ENCODE assay signal across 15 cellular contexts in the genomic region with DNA sequence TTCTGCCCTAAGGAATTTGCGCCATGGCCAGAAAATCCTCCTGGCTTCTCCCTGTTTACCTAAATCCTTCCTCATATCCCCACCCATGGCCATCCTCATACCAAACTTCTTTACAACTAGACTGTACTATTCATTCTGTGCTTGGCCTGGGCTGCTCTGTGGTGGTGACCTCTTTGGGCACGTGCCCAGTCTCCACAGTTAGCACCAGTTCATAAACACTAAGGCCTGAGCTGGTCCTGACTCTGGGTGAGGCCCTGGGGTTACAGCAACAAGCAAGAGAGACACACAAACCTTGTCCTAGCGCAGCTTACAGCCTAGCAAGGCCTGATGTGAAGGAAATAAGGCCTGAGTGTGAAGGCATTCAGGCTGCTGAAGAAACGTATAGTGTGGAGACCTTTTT. TPM values are rescaled to one million over a fixed set of nuclear protein-coding genes. Genes with fewer than 3 reads are reported as not detected.
DNase-seq lines count a peak whose midpoint lies in the region; ATAC-seq and TF ChIP-seq lines count a peak whose summit lies in the region.
"Had no signal": no experiment of that assay in that cellular context is flagged by ENCODE, and none has a peak within 500 bp of the region (broad histone marks: within the 10 kb centered on the region; RNA-seq: fewer than 3 reads in every experiment).

No MANE protein-coding gene starts in this region.

- no peak overlapping the region for H4K5ac ChIP-seq in mesendoderm (ENCODE audit: low read length)

- no CpG with 5 or more reads among the region's 4 CpGs for WGBS in mesendoderm (ENCODE audit: extremely low coverage, insufficient coverage, low lambda C conversion rate)

- no peak for TF ChIP-seq POLR2A in HCT116 (IDR thresholded peaks at IDR 0.05; ENCODE audit: borderline replicate concordance, extremely low read depth, insufficient read depth, insufficient read length)

- POLR2A ChIA-PET in HCT116 (lab: Charles Lee): no interaction called here
- POLR2A ChIA-PET in activated naive CD8-positive, alpha-beta T cell treated with anti-CD3 and anti-CD28 coated beads, Interleukin-2, amount 10 ng/mL, durations not matched to agents 7 days and 5 days (lab: Charles Lee): interaction anchor here (0.9 to 2.5 kb wide), 3 partner anchors 12 to 128 kb away, joined by 4 to 10 read pairs (median 5); no protein-coding TSS in a partner anchor

- no peak overlapping the region for H3K4me3 ChIP-seq in HCT116 (replicated peaks in 1 of 2; ENCODE audit: low read depth in 1 of 2, low read length in 2 of 2)
- H3K4me3 ChIP-seq in mesendoderm (ENCODE audit: low read length): no peak overlapping the region
- H3K4me3 ChIP-seq: K562 had no signal

- TF ChIP-seq CTCF in CD14-positive monocyte (IDR thresholded peaks at IDR 0.05) (no peak), HCT116 (IDR thresholded peaks at IDR 0.05 in 2 of 3, conservative IDR thresholded peaks at IDR 0.05 in 1 of 3; ENCODE audit: borderline replicate concordance in 1 of 3, insufficient read depth in 1 of 3, low read depth in 2 of 3, low read length in 2 of 3) (no peak)

- no peaks in the 10 kb centered on the region for H3K9me3 ChIP-seq in HCT116 (ENCODE audit: control insufficient read depth in 1 of 2, insufficient read depth in 1 of 2, low read depth in 1 of 2, low read length in 2 of 2)

- DNase-seq in CD14-positive monocyte (ENCODE audit: low spot score) (no peak), HCT116 (ENCODE audit: low read depth, low spot score) (no peak), mesendoderm (no peak), left cardiac atrium (no peak), activated gamma-delta T cell (lab: John Stamatoyannopoulos, UW) (no peak)
- DNase-seq in activated naive CD8-positive, alpha-beta T cell treated with anti-CD3 and anti-CD28 coated beads, Interleukin-2, amount 10 ng/mL, durations not matched to agents 7 days and 5 days: no peak
- DNase-seq in natural killer cell treated with Interleukin-12 subunit alpha and Interleukin-12 subunit beta and Interleukin-15 and Interleukin-18, amount 100 ng/mL, for 72 hours (ENCODE audit: low spot score): no peak
- DNase-seq: activated CD4-positive, alpha-beta T cell treated with anti-CD3 and anti-CD28 coated beads for 1 hour; caudate nucleus; NCI-H1436; stimulated activated CD4-positive, alpha-beta T cell treated with anti-CD3 and anti-CD28 coated beads, Interleukin-1b, Interleukin-23, amount 100 ng/mL, for 48 hours; stimulated activated CD8-positive, alpha-beta memory T cell treated with anti-CD3 and anti-CD28 coated beads, Interleukin-4, amount 100 ng/mL, for 48 hours; trophoblast cell had no signal

- H3K27me3 Mint-ChIP-seq in CD14-positive monocyte (ENCODE audit: low read depth in 3 of 3): peaks cover 0 to 2% (median 0%) of the 10 kb centered on the region in 3 donors
- no peaks in the 10 kb centered on the region for H3K27me3 Mint-ChIP-seq in activated naive CD8-positive, alpha-beta T cell treated with anti-CD3 and anti-CD28 coated beads, Interleukin-2, amount 10 ng/mL, durations not matched to agents 7 days and 5 days
- no peaks in the 10 kb centered on the region for H3K27me3 Mint-ChIP-seq in natural killer cell treated with Interleukin-12 subunit alpha and Interleukin-12 subunit beta and Interleukin-15 and Interleukin-18, amount 100 ng/mL, for 72 hours

- peaks cover 18% of the 10 kb centered on the region for H3K79me2 ChIP-seq in HCT116 (ENCODE audit: insufficient read depth, low read length)
- H3K79me2 ChIP-seq in mesendoderm (ENCODE audit: control insufficient read depth, insufficient read depth, low read length): peaks cover 12% of the 10 kb centered on the region

- BruUV-seq in HCT116 (replicated peaks; lab: Mats Ljungman, UMichigan): no TSS peak

- no peaks in the 10 kb centered on the region for H3K9me2 ChIP-seq in HCT116 (ENCODE audit: insufficient read depth)

- peaks cover 55% of the 10 kb centered on the region for H3K4me1 Mint-ChIP-seq in CD14-positive monocyte
- peaks cover 35% of the 10 kb centered on the region for H3K4me1 Mint-ChIP-seq in activated naive CD8-positive, alpha-beta T cell treated with anti-CD3 and anti-CD28 coated beads, Interleukin-2, amount 10 ng/mL, durations not matched to agents 7 days and 5 days
- H3K4me1 Mint-ChIP-seq in natural killer cell treated with Interleukin-12 subunit alpha and Interleukin-12 subunit beta and Interleukin-15 and Interleukin-18, amount 100 ng/mL, for 72 hours (ENCODE audit: low read depth in 2 of 2): peaks cover 36 to 41% of the 10 kb centered on the region in 2 donors

- H3K56ac ChIP-seq in mesendoderm (ENCODE audit: low read length): no peak overlapping the region

- H2AK5ac ChIP-seq in mesendoderm (ENCODE audit: low read length): no peak overlapping the region

- H2AFZ ChIP-seq in HCT116 (ENCODE audit: low read depth, low read length, poor library complexity, severe bottlenecking): no peak overlapping the region

- RAD21 ChIA-PET in HCT116 (lab: Charles Lee; ENCODE audit: low non-redundant PET in 1 of 2, low total read pairs in 2 of 2, uncharacterized antibody in 2 of 2, unreplicated experiment in 2 of 2): no interaction called here

- H3K4me3 Mint-ChIP-seq in CD14-positive monocyte: no peak overlapping the region
- no peak overlapping the region for H3K4me3 Mint-ChIP-seq in activated naive CD8-positive, alpha-beta T cell treated with anti-CD3 and anti-CD28 coated beads, Interleukin-2, amount 10 ng/mL, durations not matched to agents 7 days and 5 days
- peak overlapping the region; percentile 51 for H3K4me3 Mint-ChIP-seq in natural killer cell treated with Interleukin-12 subunit alpha and Interleukin-12 subunit beta and Interleukin-15 and Interleukin-18, amount 100 ng/mL, for 72 hours

- no peaks in the 10 kb centered on the region for H3K27me3 ChIP-seq in HCT116 (ENCODE audit: insufficient read depth, low read length)
- no peaks in the 10 kb centered on the region for H3K27me3 ChIP-seq in mesendoderm (ENCODE audit: insufficient read depth, low read length, poor library complexity)

- H4K20me1 ChIP-seq in HCT116 (ENCODE audit: insufficient read depth): no peaks in the 10 kb centered on the region

- H2BK120ac ChIP-seq in mesendoderm (ENCODE audit: low read depth, low read length): no peak overlapping the region

- H4K8ac ChIP-seq in mesendoderm (ENCODE audit: low read depth, low read length): no peak overlapping the region

- H3K36me3 Mint-ChIP-seq in CD14-positive monocyte: peaks cover 11 to 23% of the 10 kb centered on the region in 2 donors
- H3K36me3 Mint-ChIP-seq in activated naive CD8-positive, alpha-beta T cell treated with anti-CD3 and anti-CD28 coated beads, Interleukin-2, amount 10 ng/mL, durations not matched to agents 7 days and 5 days: peaks cover 9% of the 10 kb centered on the region
- H3K36me3 Mint-ChIP-seq in natural killer cell treated with Interleukin-12 subunit alpha and Interleukin-12 subunit beta and Interleukin-15 and Interleukin-18, amount 100 ng/mL, for 72 hours: no peaks in the 10 kb centered on the region

- H3K27ac ChIP-seq in HCT116 (ENCODE audit: low read depth, low read length): no peak overlapping the region; the same call in 1 of the 2 replicates
- H3K27ac ChIP-seq in mesendoderm (ENCODE audit: low read depth, low read length): no peak overlapping the region

- H3K27ac Mint-ChIP-seq in CD14-positive monocyte: peak overlapping the region in 6 of 7 donors; percentile 47 to 94 (median 88)
- peak overlapping the region; percentile 54 for H3K27ac Mint-ChIP-seq in activated naive CD8-positive, alpha-beta T cell treated with anti-CD3 and anti-CD28 coated beads, Interleukin-2, amount 10 ng/mL, durations not matched to agents 7 days and 5 days
- H3K27ac Mint-ChIP-seq in natural killer cell treated with Interleukin-12 subunit alpha and Interleukin-12 subunit beta and Interleukin-15 and Interleukin-18, amount 100 ng/mL, for 72 hours: peak overlapping the region; percentile 90 to 96

- no peak overlapping the region for H3K18ac ChIP-seq in mesendoderm (ENCODE audit: low read length)

- peaks cover 6 to 12% of the 10 kb centered on the region in 2 experiments; a peak in 3 of 4 replicates for H3K36me3 ChIP-seq in HCT116 (ENCODE audit: control insufficient read depth in 1 of 2, insufficient read depth in 2 of 2, low read length in 2 of 2)
- peaks cover under 1% of the 10 kb centered on the region for H3K36me3 ChIP-seq in mesendoderm (ENCODE audit: control insufficient read depth, insufficient read depth, low read length)

- H3K9me3 Mint-ChIP-seq in CD14-positive monocyte: no peaks in the 10 kb centered on the region
- no peaks in the 10 kb centered on the region for H3K9me3 Mint-ChIP-seq in activated naive CD8-positive, alpha-beta T cell treated with anti-CD3 and anti-CD28 coated beads, Interleukin-2, amount 10 ng/mL, durations not matched to agents 7 days and 5 days
- H3K9me3 Mint-ChIP-seq in natural killer cell treated with Interleukin-12 subunit alpha and Interleukin-12 subunit beta and Interleukin-15 and Interleukin-18, amount 100 ng/mL, for 72 hours: no peaks in the 10 kb centered on the region

- peaks cover 4% of the 10 kb centered on the region for H3K79me1 ChIP-seq in mesendoderm (ENCODE audit: low read length)

- H3K23ac ChIP-seq in mesendoderm (ENCODE audit: low read length): no peak overlapping the region

- no peak overlapping the region for H3K9ac ChIP-seq in HCT116 (ENCODE audit: low read length)
- H3K9ac ChIP-seq in mesendoderm (ENCODE audit: low read length): no peak overlapping the region

- intact Hi-C loops in CD14-positive monocyte (cut with micrococcal nuclease): loop anchor here in 1 of 2 donors (5.0 kb wide), 2 partner anchors 145 to 300 kb away; partner anchors contain the start of genes GPATCH8 and GRN
- intact Hi-C loops in HCT116 (cut with micrococcal nuclease): no loop called here
- intact Hi-C loops in left cardiac atrium (cut with DNase I): no loop called here

- H3K4me1 ChIP-seq in HCT116 (ENCODE audit: control insufficient read depth in 1 of 2, insufficient read depth in 2 of 2, low read length in 2 of 2) (peaks cover 40 to 63% of the 10 kb centered on the region in 2 experiments), mesendoderm (ENCODE audit: control insufficient read depth, low read depth, low read length) (peaks cover 2% of the 10 kb centered on the region)

- H2BK15ac ChIP-seq in mesendoderm (replicated peaks; ENCODE audit: low read depth): no peak overlapping the region

- H2BK5ac ChIP-seq in mesendoderm (ENCODE audit: low read length): no peak overlapping the region

- CTCF ChIA-PET in HCT116 (lab: Charles Lee): interaction anchor here (2.0 to 3.0 kb wide), 3 partner anchors 15 to 143 kb away, joined by 6 to 17 read pairs (median 11); partner anchors contain the start of gene GRN

- no peak overlapping the region for H3K4ac ChIP-seq in mesendoderm (ENCODE audit: low read depth, low read length)

- ATAC-seq in HCT116 (no peak), HG03469 (IDR thresholded peaks at IDR 0.05; ENCODE audit: unreplicated experiment) (no peak), left cardiac atrium (no peak)
- ATAC-seq in activated naive CD8-positive, alpha-beta T cell treated with anti-CD3 and anti-CD28 coated beads, Interleukin-2, amount 10 ng/mL, durations not matched to agents 7 days and 5 days (ENCODE audit: low read depth): no peak
- no peak for ATAC-seq in natural killer cell treated with Interleukin-12 subunit alpha and Interleukin-12 subunit beta and Interleukin-15 and Interleukin-18, amount 100 ng/mL, for 72 hours
- ATAC-seq: K562 had no signal

- H3K4me2 ChIP-seq in HCT116 (ENCODE audit: low read length) (peak overlapping the region; percentile 50; the same call in 1 of the 2 replicates), mesendoderm (ENCODE audit: low read length) (no peak overlapping the region)

- TF ChIP-seq RAD21 in HCT116 (IDR thresholded peaks at IDR 0.05; ENCODE audit: low read depth): no peak

RNA-seq across cellular contexts. Expression of gene ATXN7L3, which starts 3.1 kb away (rescaled TPM):
- polyA plus RNA-seq in CD14-positive monocyte: 1 to 10 TPM; 8.5 to 9.9 TPM
- total RNA-seq in HCT116 (2021; ENCODE audit: unreplicated experiment) (86.7 TPM), left cardiac atrium (10 to 100 TPM; 39.6 to 50.4 TPM)
- polyA plus RNA-seq in HCT116 (2012): 47.9 and 51.0 TPM in 2 replicates
- total RNA-seq in activated naive CD8-positive, alpha-beta T cell treated with anti-CD3 and anti-CD28 coated beads, Interleukin-2, amount 10 ng/mL, durations not matched to agents 7 days and 5 days: 100 to 1,000 TPM; 116 TPM
- total RNA-seq in natural killer cell treated with Interleukin-12 subunit alpha and Interleukin-12 subunit beta and Interleukin-15 and Interleukin-18, amount 100 ng/mL, for 72 hours: 100 to 1,000 TPM; 117 to 139 TPM
- 48.5 TPM for polyA plus RNA-seq in mesendoderm (2013, experiment 1 of 2)
- polyA plus RNA-seq in mesendoderm (2013, experiment 2 of 2): 47.5 TPM

RNA-seq across cellular contexts. Expression of gene TMUB2, which starts 16.0 kb away (rescaled TPM):
- polyA plus RNA-seq in CD14-positive monocyte: 10 to 100 TPM; 41.3 to 41.7 TPM
- total RNA-seq in HCT116 (2021; ENCODE audit: unreplicated experiment) (25.1 TPM), left cardiac atrium (10 to 100 TPM; 22.5 to 23.1 TPM)
- polyA plus RNA-seq in HCT116 (2012): 23.8 and 26.2 TPM in 2 replicates
- total RNA-seq in activated naive CD8-positive, alpha-beta T cell treated with anti-CD3 and anti-CD28 coated beads, Interleukin-2, amount 10 ng/mL, durations not matched to agents 7 days and 5 days: 10 to 100 TPM; 38.3 to 42.5 TPM
- 10 to 100 TPM; 28.1 to 28.8 TPM for total RNA-seq in natural killer cell treated with Interleukin-12 subunit alpha and Interleukin-12 subunit beta and Interleukin-15 and Interleukin-18, amount 100 ng/mL, for 72 hours
- 11.7 TPM for polyA plus RNA-seq in mesendoderm (2013, experiment 1 of 2)
- 11.4 TPM for polyA plus RNA-seq in mesendoderm (2013, experiment 2 of 2)

RNA-seq across cellular contexts. Expression of gene UBTF, which starts 16.7 kb away (rescaled TPM):
- 10 to 100 TPM in 1 of 2 donors, 1 to 10 TPM in 1; 6.0 to 12.5 TPM for polyA plus RNA-seq in CD14-positive monocyte
- total RNA-seq in HCT116 (2021; ENCODE audit: unreplicated experiment): 84.3 TPM
- 43.2 and 52.2 TPM in 2 replicates for polyA plus RNA-seq in HCT116 (2012)
- total RNA-seq in activated naive CD8-positive, alpha-beta T cell treated with anti-CD3 and anti-CD28 coated beads, Interleukin-2, amount 10 ng/mL, durations not matched to agents 7 days and 5 days: 100 to 1,000 TPM; 183 to 200 TPM
- 100 to 1,000 TPM; 109 to 201 TPM for total RNA-seq in natural killer cell treated with Interleukin-12 subunit alpha and Interleukin-12 subunit beta and Interleukin-15 and Interleukin-18, amount 100 ng/mL, for 72 hours
- 78.1 TPM for polyA plus RNA-seq in mesendoderm (2013, experiment 1 of 2)
- 78.4 TPM for polyA plus RNA-seq in mesendoderm (2013, experiment 2 of 2)
- 10 to 100 TPM; 35.5 to 48.2 TPM for total RNA-seq in left cardiac atrium

RNA-seq across cellular contexts. Expression of gene ASB16, which starts 32.3 kb away (rescaled TPM):
- polyA plus RNA-seq in CD14-positive monocyte: not detected
- total RNA-seq in HCT116 (2021; ENCODE audit: unreplicated experiment): 0.37 TPM
- 0.50 and 0.72 TPM in 2 replicates for polyA plus RNA-seq in HCT116 (2012)
- under 1 TPM; 0.19 to 0.51 TPM for total RNA-seq in activated naive CD8-positive, alpha-beta T cell treated with anti-CD3 and anti-CD28 coated beads, Interleukin-2, amount 10 ng/mL, durations not matched to agents 7 days and 5 days
- under 1 TPM in 1 of 2 donors, not detected in 1; 0.33 TPM for total RNA-seq in natural killer cell treated with Interleukin-12 subunit alpha and Interleukin-12 subunit beta and Interleukin-15 and Interleukin-18, amount 100 ng/mL, for 72 hours
- polyA plus RNA-seq in mesendoderm (2013, experiment 1 of 2): not detected
- not detected for polyA plus RNA-seq in mesendoderm (2013, experiment 2 of 2)
- total RNA-seq in left cardiac atrium: 1 to 10 TPM; 4.9 to 8.7 TPM
- total RNA-seq: K562 had no signal
